10 cellular contexts compared by ENCODE assay signal in the genomic region with DNA sequence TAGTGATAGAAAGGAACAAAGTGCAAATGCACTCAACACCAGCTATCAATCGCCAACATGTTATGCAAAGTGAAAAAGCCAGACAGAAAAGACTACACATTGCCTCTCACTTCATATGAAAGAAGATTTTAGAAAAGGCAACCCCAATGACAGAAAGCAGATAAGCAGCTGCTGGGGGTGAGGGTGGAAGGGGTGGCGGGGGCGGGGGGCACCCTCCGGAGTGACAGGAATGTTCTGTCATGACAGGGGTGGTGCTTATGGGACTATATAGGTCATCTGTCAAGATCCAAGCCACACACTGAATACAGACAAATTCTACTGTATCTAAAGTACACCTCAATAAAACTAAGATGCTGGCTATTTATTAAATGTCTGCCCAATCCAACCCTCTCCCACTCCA. TPM values are rescaled to one million over a fixed set of nuclear protein-coding genes. Genes with fewer than 3 reads are reported as not detected.
A peak's percentile ranks its signal among the peaks of the same experiment; 100 is the strongest.
DNase-seq lines count a peak whose midpoint lies in the region; ATAC-seq, FAIRE-seq and TF ChIP-seq lines count a peak whose summit lies in the region.
"Had no signal": no experiment of that assay in that cellular context is flagged by ENCODE, and none has a peak within 500 bp of the region (broad histone marks: within the 10 kb centered on the region; RNA-seq: fewer than 3 reads in every experiment).

No MANE protein-coding gene starts in this region.

- H3K27ac Mint-ChIP-seq in Calu3 (ENCODE audit: unreplicated experiment), result peak overlapping the region; percentile 50
- H3K27ac Mint-ChIP-seq in activated T-helper 1 cell treated with anti-CD3 and anti-CD28 coated beads, Interleukin-12 subunit alpha, Interleukin-12 subunit beta, Interleukin-2, Interleukin-4 antibody, amounts not matched to agents 30 ng/mL and 10 ng/mL and 1 ng/mL, durations not matched to agents 14 hours and 24 hours and 36 hours, result peak overlapping the region; percentile 84

- no TSS peak for BruUV-seq in Calu3 (replicated peaks; lab: Mats Ljungman, UMichigan)

- no peaks in the 10 kb centered on the region for H3K9me3 ChIP-seq in pancreas

- CTCF ChIA-PET in Calu3 (lab: Charles Lee), result interaction anchor here (0.7 kb wide), 2 partner anchors 53 to 74 kb away, joined by 3 read pairs; no protein-coding TSS in a partner anchor

- intact Hi-C loops in Calu3 (cut with micrococcal nuclease; ENCODE audit: unreplicated experiment), result no loop called here
- intact Hi-C loops in activated T-helper 1 cell treated with anti-CD3 and anti-CD28 coated beads, Interleukin-12 subunit alpha, Interleukin-12 subunit beta, Interleukin-2, Interleukin-4 antibody, amounts not matched to agents 30 ng/mL and 10 ng/mL and 1 ng/mL, durations not matched to agents 14 hours and 24 hours and 36 hours (cut with micrococcal nuclease), result loop anchor here (1.0 to 10.0 kb wide), 5 partner anchors 10 to 846 kb away; partner anchors contain the start of gene WDR1
- intact Hi-C loops in pancreas (cut with DNase I), result no loop called here

- H3K36me3 ChIP-seq in pancreas, result no peaks in the 10 kb centered on the region

- no peaks in the 10 kb centered on the region for H3K9me3 Mint-ChIP-seq in Calu3 (ENCODE audit: low read depth, unreplicated experiment)
- no peaks in the 10 kb centered on the region for H3K9me3 Mint-ChIP-seq in activated T-helper 1 cell treated with anti-CD3 and anti-CD28 coated beads, Interleukin-12 subunit alpha, Interleukin-12 subunit beta, Interleukin-2, Interleukin-4 antibody, amounts not matched to agents 30 ng/mL and 10 ng/mL and 1 ng/mL, durations not matched to agents 14 hours and 24 hours and 36 hours

- peak overlapping the region; percentile 18 for H3K4me3 Mint-ChIP-seq in Calu3 (ENCODE audit: low read depth, unreplicated experiment)
- peak overlapping the region; percentile 69 for H3K4me3 Mint-ChIP-seq in activated T-helper 1 cell treated with anti-CD3 and anti-CD28 coated beads, Interleukin-12 subunit alpha, Interleukin-12 subunit beta, Interleukin-2, Interleukin-4 antibody, amounts not matched to agents 30 ng/mL and 10 ng/mL and 1 ng/mL, durations not matched to agents 14 hours and 24 hours and 36 hours

- H3K27me3 Mint-ChIP-seq in Calu3 (ENCODE audit: unreplicated experiment), result no peaks in the 10 kb centered on the region
- H3K27me3 Mint-ChIP-seq in activated T-helper 1 cell treated with anti-CD3 and anti-CD28 coated beads, Interleukin-12 subunit alpha, Interleukin-12 subunit beta, Interleukin-2, Interleukin-4 antibody, amounts not matched to agents 30 ng/mL and 10 ng/mL and 1 ng/mL, durations not matched to agents 14 hours and 24 hours and 36 hours (ENCODE audit: insufficient read depth), result no peaks in the 10 kb centered on the region

- peak overlapping the region in 17 of 21 experiments; percentile 39 to 89 (median 69) for H3K27ac ChIP-seq in skin epidermis
- H3K27ac ChIP-seq in pancreas, result no peak overlapping the region

- no peak for ATAC-seq in pancreas
- no peak for ATAC-seq in GM19467 (IDR thresholded peaks at IDR 0.05; ENCODE audit: unreplicated experiment)

- 87 to 93% methylated on average over 4 of the region's 4 CpGs for WGBS in pancreas, 2 donors

- H3K4me3 ChIP-seq in fibroblast of villous mesenchyme (ENCODE audit: low read depth, low read length) (peak overlapping the region; percentile 19), skin epidermis (no peak overlapping the region), pancreas (no peak overlapping the region)

- H3K36me3 Mint-ChIP-seq in Calu3 (ENCODE audit: insufficient read depth, unreplicated experiment), result peaks cover 38% of the 10 kb centered on the region
- peaks cover 76% of the 10 kb centered on the region for H3K36me3 Mint-ChIP-seq in activated T-helper 1 cell treated with anti-CD3 and anti-CD28 coated beads, Interleukin-12 subunit alpha, Interleukin-12 subunit beta, Interleukin-2, Interleukin-4 antibody, amounts not matched to agents 30 ng/mL and 10 ng/mL and 1 ng/mL, durations not matched to agents 14 hours and 24 hours and 36 hours (ENCODE audit: low read depth)

- peaks cover 51% of the 10 kb centered on the region for H3K4me1 Mint-ChIP-seq in Calu3 (ENCODE audit: low read depth, unreplicated experiment)
- H3K4me1 Mint-ChIP-seq in activated T-helper 1 cell treated with anti-CD3 and anti-CD28 coated beads, Interleukin-12 subunit alpha, Interleukin-12 subunit beta, Interleukin-2, Interleukin-4 antibody, amounts not matched to agents 30 ng/mL and 10 ng/mL and 1 ng/mL, durations not matched to agents 14 hours and 24 hours and 36 hours (ENCODE audit: low read depth), result peaks cover 99% of the 10 kb centered on the region

- FAIRE-seq in pancreas (lab: Jason Lieb, UNC), result no peak
- FAIRE-seq in RCC 7860 (lab: Jason Lieb, UNC), result no peak

- no peaks in the 10 kb centered on the region for H3K4me1 ChIP-seq in pancreas

- DNase-seq in Calu3 (no peak), fibroblast of villous mesenchyme (ENCODE audit: low read depth) (no peak), pancreas (no peak), COLO829 (ENCODE audit: low spot score) (no peak), RCC 7860 (ENCODE audit: low spot score) (no peak)
- no peak for DNase-seq in activated T-helper 1 cell treated with anti-CD3 and anti-CD28 coated beads, Interleukin-12 subunit alpha, Interleukin-12 subunit beta, Interleukin-2, Interleukin-4 antibody, amounts not matched to agents 30 ng/mL and 10 ng/mL and 1 ng/mL, durations not matched to agents 14 hours and 24 hours and 36 hours (ENCODE audit: low spot score)
- DNase-seq: cerebellar nuclear complex, NCI-H446 had no signal

- TF ChIP-seq CTCF in Calu3 (IDR thresholded peaks at IDR 0.05; ENCODE audit: unreplicated experiment) (no peak), fibroblast of villous mesenchyme (IDR thresholded peaks at IDR 0.05; ENCODE audit: insufficient read depth, low read depth, low read length) (no peak), pancreas (IDR thresholded peaks at IDR 0.05) (no peak)

- no peaks in the 10 kb centered on the region for H3K27me3 ChIP-seq in pancreas

RNA-seq across cellular contexts. Expression of gene WDR1, which starts 10.7 kb away (rescaled TPM):
- 188 and 199 TPM in 2 replicates for total RNA-seq in Calu3 (2022)
- total RNA-seq in activated T-helper 1 cell treated with anti-CD3 and anti-CD28 coated beads, Interleukin-12 subunit alpha, Interleukin-12 subunit beta, Interleukin-2, Interleukin-4 antibody, amounts not matched to agents 30 ng/mL and 10 ng/mL and 1 ng/mL, durations not matched to agents 14 hours and 24 hours and 36 hours, result 449 and 453 TPM in 2 replicates
- total RNA-seq in fibroblast of villous mesenchyme, result 436 and 516 TPM in 2 replicates
- total RNA-seq in pancreas, result 100 to 1,000 TPM in 1 of 6 donors, 10 to 100 TPM in 5; 56.8 to 102 (median 62.9) TPM
- polyA plus RNA-seq in pancreas, result 10 to 100 TPM; 30.0 to 43.3 TPM

Comparison
In these comparisons a context has a peak if more than half of its experiments do, and no peak if none do; other contexts are left out.
1. H3K27ac ChIP-seq: peak in skin epidermis (17 of 21); none in pancreas (0 of 4).